Comparison of ENCODE assay signal across 2 cellular contexts in genomic region chr17:59779521-59779920, GRCh38.
TF ChIP-seq lines count a peak whose summit lies in the region.

No MANE protein-coding gene starts in this region.

TF ChIP-seq in SK-N-SH treated with all-trans-retinoic acid at 6 μM for 48 hours, 23 proteins besides CTCF, POLR2A, EP300 and RAD21 (continued from another document):
- TF ChIP-seq ESRRG (CRISPR knock-in tag; IDR thresholded peaks at IDR 0.05) (no peak), OSR1 (CRISPR knock-in tag; IDR thresholded peaks at IDR 0.05) (no peak), GLIS3 (CRISPR knock-in tag; IDR thresholded peaks at IDR 0.05) (no peak), ZFP3 (CRISPR knock-in tag; IDR thresholded peaks at IDR 0.05) (no peak), SNAI2 (CRISPR knock-in tag; IDR thresholded peaks at IDR 0.05) (no peak), ZFP30 (CRISPR knock-in tag; IDR thresholded peaks at IDR 0.05) (no peak), CREB5 (CRISPR knock-in tag; IDR thresholded peaks at IDR 0.05; ENCODE audit: low read depth) (no peak), ZNF8 (CRISPR knock-in tag; IDR thresholded peaks at IDR 0.05) (no peak), ARNTL (CRISPR knock-in tag; IDR thresholded peaks at IDR 0.05; ENCODE audit: borderline replicate concordance, low read depth) (no peak), CSDC2 (CRISPR knock-in tag; IDR thresholded peaks at IDR 0.05) (no peak)
- TF ChIP-seq, protein P1, sequence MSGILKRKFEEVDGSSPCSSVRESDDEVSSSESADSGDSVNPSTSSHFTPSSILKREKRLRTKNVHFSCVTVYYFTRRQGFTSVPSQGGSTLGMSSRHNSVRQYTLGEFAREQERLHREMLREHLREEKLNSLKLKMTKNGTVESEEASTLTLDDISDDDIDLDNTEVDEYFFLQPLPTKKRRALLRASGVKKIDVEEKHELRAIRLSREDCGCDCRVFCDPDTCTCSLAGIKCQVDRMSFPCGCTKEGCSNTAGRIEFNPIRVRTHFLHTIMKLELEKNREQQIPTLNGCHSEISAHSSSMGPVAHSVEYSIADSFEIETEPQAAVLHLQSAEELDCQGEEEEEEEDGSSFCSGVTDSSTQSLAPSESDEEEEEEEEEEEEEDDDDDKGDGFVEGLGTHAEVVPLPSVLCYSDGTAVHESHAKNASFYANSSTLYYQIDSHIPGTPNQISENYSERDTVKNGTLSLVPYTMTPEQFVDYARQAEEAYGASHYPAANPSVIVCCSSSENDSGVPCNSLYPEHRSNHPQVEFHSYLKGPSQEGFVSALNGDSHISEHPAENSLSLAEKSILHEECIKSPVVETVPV (CRISPR knock-in tag; IDR thresholded peaks at IDR 0.05) = no peak

TF ChIP-seq in GM23338, 12 proteins besides CTCF, POLR2A, EP300 and RAD21 (continued from another document):
- TF ChIP-seq, protein P2, sequence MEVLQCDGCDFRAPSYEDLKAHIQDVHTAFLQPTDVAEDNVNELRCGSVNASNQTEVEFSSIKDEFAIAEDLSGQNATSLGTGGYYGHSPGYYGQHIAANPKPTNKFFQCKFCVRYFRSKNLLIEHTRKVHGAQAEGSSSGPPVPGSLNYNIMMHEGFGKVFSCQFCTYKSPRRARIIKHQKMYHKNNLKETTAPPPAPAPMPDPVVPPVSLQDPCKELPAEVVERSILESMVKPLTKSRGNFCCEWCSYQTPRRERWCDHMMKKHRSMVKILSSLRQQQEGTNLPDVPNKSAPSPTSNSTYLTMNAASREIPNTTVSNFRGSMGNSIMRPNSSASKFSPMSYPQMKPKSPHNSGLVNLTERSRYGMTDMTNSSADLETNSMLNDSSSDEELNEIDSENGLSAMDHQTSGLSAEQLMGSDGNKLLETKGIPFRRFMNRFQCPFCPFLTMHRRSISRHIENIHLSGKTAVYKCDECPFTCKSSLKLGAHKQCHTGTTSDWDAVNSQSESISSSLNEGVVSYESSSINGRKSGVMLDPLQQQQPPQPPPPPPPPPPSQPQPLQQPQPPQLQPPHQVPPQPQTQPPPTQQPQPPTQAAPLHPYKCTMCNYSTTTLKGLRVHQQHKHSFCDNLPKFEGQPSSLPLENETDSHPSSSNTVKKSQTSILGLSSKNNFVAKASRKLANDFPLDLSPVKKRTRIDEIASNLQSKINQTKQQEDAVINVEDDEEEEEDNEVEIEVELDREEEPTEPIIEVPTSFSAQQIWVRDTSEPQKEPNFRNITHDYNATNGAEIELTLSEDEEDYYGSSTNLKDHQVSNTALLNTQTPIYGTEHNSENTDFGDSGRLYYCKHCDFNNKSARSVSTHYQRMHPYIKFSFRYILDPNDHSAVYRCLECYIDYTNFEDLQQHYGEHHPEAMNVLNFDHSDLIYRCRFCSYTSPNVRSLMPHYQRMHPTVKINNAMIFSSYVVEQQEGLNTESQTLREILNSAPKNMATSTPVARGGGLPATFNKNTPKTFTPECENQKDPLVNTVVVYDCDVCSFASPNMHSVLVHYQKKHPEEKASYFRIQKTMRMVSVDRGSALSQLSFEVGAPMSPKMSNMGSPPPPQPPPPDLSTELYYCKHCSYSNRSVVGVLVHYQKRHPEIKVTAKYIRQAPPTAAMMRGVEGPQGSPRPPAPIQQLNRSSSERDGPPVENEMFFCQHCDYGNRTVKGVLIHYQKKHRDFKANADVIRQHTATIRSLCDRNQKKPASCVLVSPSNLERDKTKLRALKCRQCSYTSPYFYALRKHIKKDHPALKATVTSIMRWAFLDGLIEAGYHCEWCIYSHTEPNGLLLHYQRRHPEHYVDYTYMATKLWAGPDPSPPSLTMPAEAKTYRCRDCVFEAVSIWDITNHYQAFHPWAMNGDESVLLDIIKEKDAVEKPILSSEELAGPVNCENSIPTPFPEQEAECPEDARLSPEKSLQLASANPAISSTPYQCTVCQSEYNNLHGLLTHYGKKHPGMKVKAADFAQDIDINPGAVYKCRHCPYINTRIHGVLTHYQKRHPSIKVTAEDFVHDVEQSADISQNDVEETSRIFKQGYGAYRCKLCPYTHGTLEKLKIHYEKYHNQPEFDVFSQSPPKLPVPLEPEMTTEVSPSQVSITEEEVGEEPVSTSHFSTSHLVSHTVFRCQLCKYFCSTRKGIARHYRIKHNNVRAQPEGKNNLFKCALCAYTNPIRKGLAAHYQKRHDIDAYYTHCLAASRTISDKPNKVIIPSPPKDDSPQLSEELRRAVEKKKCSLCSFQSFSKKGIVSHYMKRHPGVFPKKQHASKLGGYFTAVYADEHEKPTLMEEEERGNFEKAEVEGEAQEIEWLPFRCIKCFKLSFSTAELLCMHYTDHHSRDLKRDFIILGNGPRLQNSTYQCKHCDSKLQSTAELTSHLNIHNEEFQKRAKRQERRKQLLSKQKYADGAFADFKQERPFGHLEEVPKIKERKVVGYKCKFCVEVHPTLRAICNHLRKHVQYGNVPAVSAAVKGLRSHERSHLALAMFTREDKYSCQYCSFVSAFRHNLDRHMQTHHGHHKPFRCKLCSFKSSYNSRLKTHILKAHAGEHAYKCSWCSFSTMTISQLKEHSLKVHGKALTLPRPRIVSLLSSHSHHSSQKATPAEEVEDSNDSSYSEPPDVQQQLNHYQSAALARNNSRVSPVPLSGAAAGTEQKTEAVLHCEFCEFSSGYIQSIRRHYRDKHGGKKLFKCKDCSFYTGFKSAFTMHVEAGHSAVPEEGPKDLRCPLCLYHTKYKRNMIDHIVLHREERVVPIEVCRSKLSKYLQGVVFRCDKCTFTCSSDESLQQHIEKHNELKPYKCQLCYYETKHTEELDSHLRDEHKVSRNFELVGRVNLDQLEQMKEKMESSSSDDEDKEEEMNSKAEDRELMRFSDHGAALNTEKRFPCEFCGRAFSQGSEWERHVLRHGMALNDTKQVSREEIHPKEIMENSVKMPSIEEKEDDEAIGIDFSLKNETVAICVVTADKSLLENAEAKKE (CRISPR knock-in tag; IDR thresholded peaks at IDR 0.05) = no peak
- TF ChIP-seq EZH2phosphoT487 (IDR thresholded peaks at IDR 0.05; ENCODE audit: unreplicated experiment) = no peak
- no peak for TF ChIP-seq POLR2AphosphoS5 (IDR thresholded peaks at IDR 0.05; ENCODE audit: low read depth)
- no peak for TF ChIP-seq EZH2 (IDR thresholded peaks at IDR 0.05; ENCODE audit: low read depth, unreplicated experiment)
- TF ChIP-seq REST (IDR thresholded peaks at IDR 0.05; ENCODE audit: unreplicated experiment) = no peak
- TF ChIP-seq JUNB (IDR thresholded peaks at IDR 0.05; ENCODE audit: unreplicated experiment) = no peak
- TF ChIP-seq ZNF331 (CRISPR knock-in tag; IDR thresholded peaks at IDR 0.05; ENCODE audit: low read depth) = no peak
- TF ChIP-seq STAT1 (IDR thresholded peaks at IDR 0.05; ENCODE audit: unreplicated experiment) = no peak
TF ChIP-seq in GM23338: peak in this region for 0.
